Comparison of ENCODE assay signal across 1 cellular context in genomic region chr17:1111599-1112443, GRCh38.
TF ChIP-seq lines count a peak whose summit lies in the region.

No MANE protein-coding gene starts in this region.

TF ChIP-seq in GM23338, 12 proteins besides CTCF, POLR2A, EP300 and RAD21 (continued from another document):
- no peak for TF ChIP-seq ZNF462 (CRISPR knock-in tag; IDR thresholded peaks at IDR 0.05)
- TF ChIP-seq REST (IDR thresholded peaks at IDR 0.05; ENCODE audit: unreplicated experiment) = no peak
- no peak for TF ChIP-seq STAT1 (IDR thresholded peaks at IDR 0.05; ENCODE audit: unreplicated experiment)
- TF ChIP-seq EZH2phosphoT487 (IDR thresholded peaks at IDR 0.05; ENCODE audit: unreplicated experiment) = no peak
- TF ChIP-seq NANOG (IDR thresholded peaks at IDR 0.05; ENCODE audit: borderline replicate concordance) = no peak
- TF ChIP-seq ETS1 (IDR thresholded peaks at IDR 0.05) = no peak
